In the genomic region with DNA sequence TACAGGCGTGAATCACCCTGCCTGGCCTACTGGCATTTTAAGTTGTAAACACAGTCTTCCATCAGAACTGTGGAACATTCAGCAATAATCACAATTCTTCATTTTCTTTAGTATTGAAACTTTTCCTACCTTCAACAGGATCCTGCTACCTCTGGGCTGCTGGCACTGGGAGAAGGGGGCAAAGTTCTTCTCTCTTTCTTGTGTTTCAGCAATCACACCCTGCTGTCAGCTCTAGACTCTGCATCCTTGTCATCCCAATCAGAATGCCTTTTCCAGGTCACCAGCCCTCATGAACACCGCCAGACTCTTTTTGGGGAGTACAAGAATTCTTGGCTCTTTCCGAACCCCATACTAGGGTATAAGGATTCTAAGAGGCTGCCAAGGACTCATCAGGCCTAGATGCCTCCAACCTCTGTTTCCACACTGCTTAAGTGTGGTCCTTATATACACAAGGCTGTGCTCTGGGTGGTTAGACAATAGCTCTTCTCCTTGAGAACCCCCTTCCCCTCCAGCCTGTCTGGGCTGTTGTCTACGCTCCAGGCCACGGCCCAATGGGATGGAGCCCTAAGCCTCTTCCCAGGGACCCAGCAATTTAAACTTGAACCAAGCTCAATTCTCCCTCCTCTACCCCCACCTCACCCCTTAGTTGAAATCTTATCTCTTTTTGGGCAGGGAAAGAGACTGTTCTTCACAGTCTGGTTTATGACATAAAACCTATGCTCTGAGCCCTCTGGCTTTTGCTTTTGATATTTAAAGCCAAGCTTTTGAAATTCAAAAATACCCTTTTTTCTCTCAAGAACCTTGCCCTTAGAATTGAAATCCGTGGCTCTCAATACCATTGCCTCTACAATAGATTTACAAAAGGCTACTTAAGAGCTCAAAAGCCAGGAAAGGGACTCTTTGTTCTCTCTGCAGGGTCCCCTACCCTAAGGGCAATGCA, we compare ENCODE assay signal across 30 cellular contexts.
A peak's percentile ranks its signal among the peaks of the same experiment; 100 is the strongest.
DNase-seq lines count a peak whose midpoint lies in the region; ATAC-seq and TF ChIP-seq lines count a peak whose summit lies in the region.
"Had no signal": no experiment of that assay in that cellular context is flagged by ENCODE, and none has a peak within 500 bp of the region (broad histone marks: within the 10 kb centered on the region; RNA-seq: fewer than 3 reads in every experiment).

No MANE protein-coding gene starts in this region.

- H3K27ac Mint-ChIP-seq in progenitor cell of endocrine pancreas = no peak overlapping the region
- H3K27ac Mint-ChIP-seq: activated naive CD8-positive, alpha-beta T cell treated with anti-CD3 and anti-CD28 coated beads, Interleukin-2, amount 10 ng/mL, durations not matched to agents 7 days and 5 days; CD8-positive, alpha-beta T cell; stimulated activated memory B cell treated with anti-CD40 and anti-IgM and Interleukin-4, amounts not matched to agents 10 μg/mL and 1 μg/mL and 100 μg/mL, for 72 hours; type B pancreatic cell had no signal

- no peak overlapping the region for H2AFZ ChIP-seq in hepatocyte
- H2AFZ ChIP-seq: GM23248 had no signal

- H3K9me3 Mint-ChIP-seq in progenitor cell of endocrine pancreas (ENCODE audit: low read depth) = peaks cover 12% of the 10 kb centered on the region

- no peaks in the 10 kb centered on the region for H3K9me2 ChIP-seq in hepatocyte (replicated peaks; ENCODE audit: insufficient read depth)

- no peaks in the 10 kb centered on the region for H3K4me1 Mint-ChIP-seq in progenitor cell of endocrine pancreas (ENCODE audit: low read depth)
- H3K4me1 Mint-ChIP-seq: activated naive CD8-positive, alpha-beta T cell treated with anti-CD3 and anti-CD28 coated beads, Interleukin-2, amount 10 ng/mL, durations not matched to agents 7 days and 5 days; stimulated activated memory B cell treated with anti-CD40 and anti-IgM and Interleukin-4, amounts not matched to agents 10 μg/mL and 1 μg/mL and 100 μg/mL, for 72 hours had no signal

- no peaks in the 10 kb centered on the region for H3K79me2 ChIP-seq in hepatocyte

- peak overlapping the region; percentile 54 for H3K9ac ChIP-seq in HUES64 (ENCODE audit: low read depth, low read length)
- H3K9ac ChIP-seq: GM23248 had no signal

- H3K36me3 Mint-ChIP-seq in progenitor cell of endocrine pancreas (ENCODE audit: insufficient read depth) = no peaks in the 10 kb centered on the region
- H3K36me3 Mint-ChIP-seq: activated naive CD8-positive, alpha-beta T cell treated with anti-CD3 and anti-CD28 coated beads, Interleukin-2, amount 10 ng/mL, durations not matched to agents 7 days and 5 days; CD8-positive, alpha-beta T cell; stimulated activated memory B cell treated with anti-CD40 and anti-IgM and Interleukin-4, amounts not matched to agents 10 μg/mL and 1 μg/mL and 100 μg/mL, for 72 hours; type B pancreatic cell had no signal

- H3K4me3 ChIP-seq in HUES64 (ENCODE audit: low read length) = peak overlapping the region; percentile 25
- H3K4me3 ChIP-seq in hepatocyte = no peak overlapping the region
- H3K4me3 ChIP-seq: esophagus muscularis mucosa, GM23248, heart right ventricle, lung, right lobe of liver had no signal

- H3K9me3 ChIP-seq in HUES64 (ENCODE audit: insufficient read depth, low read depth, low read length) (peaks cover 38% of the 10 kb centered on the region), hepatocyte (ENCODE audit: low read depth) (peaks cover 5% of the 10 kb centered on the region)
- H3K9me3 ChIP-seq: right lobe of liver had no signal

- 21% methylated on average over 6 of the region's 6 CpGs for WGBS in HUES64
- WGBS in hepatocyte (ENCODE audit: low lambda C conversion rate, missing lambda C conversion rate) = 59% methylated on average over 6 of the region's 6 CpGs

- H3K36me3 ChIP-seq in HUES64 (ENCODE audit: insufficient read depth, low read length) = peaks cover 10% of the 10 kb centered on the region; the same call in 1 of the 2 replicates
- no peaks in the 10 kb centered on the region for H3K36me3 ChIP-seq in hepatocyte (replicated peaks; ENCODE audit: insufficient read depth, low read depth)
- H3K36me3 ChIP-seq: esophagus muscularis mucosa, heart right ventricle, right lobe of liver had no signal

- H3K4me3 Mint-ChIP-seq in progenitor cell of endocrine pancreas (ENCODE audit: low read depth) = no peak overlapping the region
- H3K4me3 Mint-ChIP-seq: activated naive CD8-positive, alpha-beta T cell treated with anti-CD3 and anti-CD28 coated beads, Interleukin-2, amount 10 ng/mL, durations not matched to agents 7 days and 5 days; CD8-positive, alpha-beta T cell; stimulated activated memory B cell treated with anti-CD40 and anti-IgM and Interleukin-4, amounts not matched to agents 10 μg/mL and 1 μg/mL and 100 μg/mL, for 72 hours; type B pancreatic cell had no signal

- no peaks in the 10 kb centered on the region for H4K20me1 ChIP-seq in hepatocyte (ENCODE audit: insufficient read depth, poor library complexity, severe bottlenecking)

- peaks cover 32% of the 10 kb centered on the region for H3K4me1 ChIP-seq in HUES64 (ENCODE audit: insufficient read depth, low read length)
- H3K4me1 ChIP-seq in hepatocyte (ENCODE audit: insufficient read depth) = peaks cover 17% of the 10 kb centered on the region
- H3K4me1 ChIP-seq: esophagus muscularis mucosa, heart right ventricle, right lobe of liver had no signal

- no peak overlapping the region for H3K4me2 ChIP-seq in hepatocyte

- H3K27ac ChIP-seq in HUES64 (ENCODE audit: low read depth, low read length) (peak overlapping the region; percentile 90), hepatocyte (peak overlapping the region; percentile 65)
- H3K27ac ChIP-seq: esophagus muscularis mucosa, foreskin keratinocyte, GM23248, heart right ventricle, right lobe of liver had no signal

- peaks cover 11% of the 10 kb centered on the region for H3K27me3 Mint-ChIP-seq in progenitor cell of endocrine pancreas
- H3K27me3 Mint-ChIP-seq: stimulated activated memory B cell treated with anti-CD40 and anti-IgM and Interleukin-4, amounts not matched to agents 10 μg/mL and 1 μg/mL and 100 μg/mL, for 72 hours; type B pancreatic cell had no signal

- TF ChIP-seq CTCF in hepatocyte (IDR thresholded peaks at IDR 0.05; ENCODE audit: poor library complexity) (no peak), progenitor cell of endocrine pancreas (IDR thresholded peaks at IDR 0.05; ENCODE audit: unreplicated experiment) (no peak)

- ATAC-seq in left lobe of liver (peak; percentile 54), HG03469 (IDR thresholded peaks at IDR 0.05; ENCODE audit: unreplicated experiment) (no peak)
- ATAC-seq: CD8-positive, alpha-beta T cell; heart right ventricle; SK-N-SH treated with all-trans-retinoic acid at 6 μM for 48 hours; stimulated activated memory B cell treated with anti-CD40 and anti-IgM and Interleukin-4, amounts not matched to agents 10 μg/mL and 1 μg/mL and 100 μg/mL, for 72 hours had no signal

- DNase-seq in ELF-1 (ENCODE audit: low read depth, low spot score) (peak; percentile 72), hepatocyte (ENCODE audit: low spot score) (no peak), left lobe of liver (ENCODE audit: low spot score) (no peak), NOMO-1 (lab: John Stamatoyannopoulos, UW; ENCODE audit: unreplicated experiment in 2 of 2) (no peak), HuH-7 (ENCODE audit: low spot score) (no peak), progenitor cell of endocrine pancreas (ENCODE audit: low spot score, unreplicated experiment) (no peak)
- DNase-seq: activated CD4-positive, alpha-beta T cell treated with anti-CD3 and anti-CD28 coated beads for 4 hours; activated CD8-positive, alpha-beta memory T cell treated with anti-CD3 and anti-CD28 coated beads for 24 hours; activated effector memory CD4-positive, alpha-beta T cell treated with Interleukin-2 at 50 U/mL for 16 hours; activated naive CD8-positive, alpha-beta T cell treated with anti-CD3 and anti-CD28 coated beads, Interleukin-2, amount 10 ng/mL, durations not matched to agents 7 days and 5 days; caudate nucleus; CD8-positive, alpha-beta T cell; cortex of kidney; foreskin keratinocyte; GM23248; heart right ventricle; NCI-H1436 treated with DMSO at 0.1 percent for 48 hours; NCI-H2227 treated with DMSO at 0.1 percent for 48 hours; NCI-H82; right lobe of liver; stimulated activated CD4-positive, alpha-beta T cell treated with anti-CD3 and anti-CD28 coated beads, Interleukin-12 subunit alpha, Interleukin-12 subunit beta, amount 100 ng/mL, for 4 hours; stimulated activated CD4-positive, alpha-beta T cell treated with anti-CD3 and anti-CD28 coated beads, Interleukin-4, amount 100 ng/mL, for 4 hours; substantia nigra had no signal

- no peaks in the 10 kb centered on the region for H3K27me3 ChIP-seq in HUES64 (ENCODE audit: insufficient read depth, low read length)
- H3K27me3 ChIP-seq in hepatocyte = no peaks in the 10 kb centered on the region
- H3K27me3 ChIP-seq: foreskin keratinocyte, right lobe of liver had no signal
